Comparison of ENCODE assay signal across 18 cellular contexts in the genomic region with DNA sequence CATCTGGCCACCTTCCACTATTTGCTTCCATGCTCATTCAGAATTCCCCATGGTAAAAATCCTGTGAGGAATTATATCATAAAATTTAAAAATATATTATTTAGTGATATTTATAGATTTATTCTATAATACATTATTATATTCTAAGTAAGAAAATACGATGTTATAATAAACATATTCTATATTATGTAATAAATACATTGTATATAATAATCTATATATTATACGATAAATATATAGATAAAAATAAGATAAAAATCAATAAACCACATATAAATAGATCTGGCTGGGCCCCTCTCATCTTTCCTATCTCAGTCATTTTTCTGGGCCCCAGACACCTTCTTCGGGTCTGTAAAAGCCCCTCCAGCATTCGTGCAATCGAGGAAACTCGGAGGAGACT.
"Had no signal": no experiment of that assay in that cellular context is flagged by ENCODE, and none has a peak within 500 bp of the region (broad histone marks: within the 10 kb centered on the region; RNA-seq: fewer than 3 reads in every experiment).

No MANE protein-coding gene starts in this region.

- DNase-seq: islet precursor cell; kidney glomerular epithelial cell; left cardiac atrium; left ventricle myocardium superior; naive thymus-derived CD8-positive, alpha-beta T cell; occipital lobe; ovary; right lobe of liver; stimulated activated CD4-positive, alpha-beta T cell treated with anti-CD3 and anti-CD28 coated beads, Interleukin-1b, Interleukin-23, amount 100 ng/mL, for 48 hours; stimulated activated CD4-positive, alpha-beta T cell treated with anti-CD3 and anti-CD28 coated beads, Interleukin-2, amount 100 ng/mL, for 48 hours; stimulated activated CD4-positive, alpha-beta T cell treated with anti-CD3 and anti-CD28 coated beads, Interleukin-4, amount 100 ng/mL, for 4 hours; stimulated activated CD8-positive, alpha-beta memory T cell treated with anti-CD3 and anti-CD28 coated beads, Interleukin-4, amount 100 ng/mL, for 48 hours; stimulated activated naive CD4-positive, alpha-beta T cell treated with Interleukin-2 at 50 U/mL for 16 hours; stimulated activated naive CD8-positive, alpha-beta T cell treated with anti-CD3 and anti-CD28 coated beads, Interleukin-15, amount 100 ng/mL, for 72 hours; substantia nigra; uterus had no signal

- ATAC-seq: left cardiac atrium; left lobe of liver; left ventricle myocardium superior; naive thymus-derived CD8-positive, alpha-beta T cell; right lobe of liver; stimulated activated memory B cell treated with anti-CD40 and anti-IgM and Interleukin-4, amounts not matched to agents 10 μg/mL and 1 μg/mL and 100 μg/mL, for 72 hours; stimulated activated naive CD8-positive, alpha-beta T cell treated with anti-CD3 and anti-CD28 coated beads, Interleukin-15, amount 100 ng/mL, for 72 hours had no signal
